In the genomic region with DNA sequence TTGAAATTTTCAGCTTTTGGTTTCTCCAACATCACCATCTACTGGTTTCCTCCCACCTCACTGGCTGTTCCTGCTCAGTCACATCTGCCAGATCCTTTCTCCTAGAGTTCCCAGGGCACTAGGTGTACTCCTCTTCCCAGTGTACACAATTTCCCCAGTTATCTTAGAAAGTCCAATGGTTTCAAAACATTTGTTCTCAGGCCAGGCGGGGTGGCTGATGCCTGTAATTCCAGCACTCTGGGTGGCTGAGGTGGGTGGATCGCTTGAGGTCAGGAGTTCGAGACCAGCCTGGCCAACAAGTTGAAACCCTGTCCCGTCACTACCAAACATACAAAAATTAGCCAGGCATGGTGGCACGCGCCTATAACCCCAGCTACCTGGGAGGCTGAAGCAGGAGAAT, we compare ENCODE assay signal across 17 cellular contexts.
"Had no signal": no experiment of that assay in that cellular context is flagged by ENCODE, and none has a peak within 500 bp of the region (broad histone marks: within the 10 kb centered on the region; RNA-seq: fewer than 3 reads in every experiment).

No MANE protein-coding gene starts in this region.

- DNase-seq: activated CD4-positive, alpha-beta T cell treated with anti-CD3 and anti-CD28 coated beads, Interleukin-2, amount 50 U/mL, for 1 hour; activated T-cell treated with anti-CD3 and anti-CD28 coated beads, Interleukin-2, amount 50 U/mL, for 1 hour; adrenal gland; cerebellar nuclear complex; endodermal cell; gastrocnemius medialis; mammary epithelial cell; mucosa of descending colon; naive thymus-derived CD4-positive, alpha-beta T cell; stimulated activated CD4-positive, alpha-beta T cell treated with anti-CD3 and anti-CD28 coated beads, Interleukin-2, amount 100 ng/mL, for 48 hours; T-helper 9 cell; transverse colon had no signal

- H3K4me3 ChIP-seq: adrenal gland, gastrocnemius medialis, mucosa of descending colon, transverse colon, vagina had no signal

- H3K27ac Mint-ChIP-seq: activated naive CD4-positive, alpha-beta T cell treated with anti-CD3 and anti-CD28 coated beads, Interleukin-2, amount 50 U/mL, for 24 hours; endodermal cell; stimulated activated memory B cell treated with anti-CD40 and anti-IgM and Interleukin-4, amounts not matched to agents 10 μg/mL and 1 μg/mL and 100 μg/mL, for 72 hours had no signal

- ATAC-seq: gastrocnemius medialis; mucosa of descending colon; naive thymus-derived CD4-positive, alpha-beta T cell; stimulated activated memory B cell treated with anti-CD40 and anti-IgM and Interleukin-4, amounts not matched to agents 10 μg/mL and 1 μg/mL and 100 μg/mL, for 72 hours had no signal

- H3K36me3 ChIP-seq: adrenal gland, gastrocnemius medialis, transverse colon, vagina had no signal

- H3K27me3 Mint-ChIP-seq: activated naive CD4-positive, alpha-beta T cell treated with anti-CD3 and anti-CD28 coated beads, Interleukin-2, amount 50 U/mL, for 24 hours; brain; naive thymus-derived CD4-positive, alpha-beta T cell; stimulated activated memory B cell treated with anti-CD40 and anti-IgM and Interleukin-4, amounts not matched to agents 10 μg/mL and 1 μg/mL and 100 μg/mL, for 72 hours had no signal

- H3K4me3 Mint-ChIP-seq: activated naive CD4-positive, alpha-beta T cell treated with anti-CD3 and anti-CD28 coated beads, Interleukin-2, amount 50 U/mL, for 24 hours; brain; endodermal cell; naive thymus-derived CD4-positive, alpha-beta T cell; stimulated activated memory B cell treated with anti-CD40 and anti-IgM and Interleukin-4, amounts not matched to agents 10 μg/mL and 1 μg/mL and 100 μg/mL, for 72 hours had no signal

- H3K27ac ChIP-seq: adrenal gland, gastrocnemius medialis, transverse colon, vagina had no signal

- H3K9me3 Mint-ChIP-seq: activated naive CD4-positive, alpha-beta T cell treated with anti-CD3 and anti-CD28 coated beads, Interleukin-2, amount 50 U/mL, for 24 hours; activated T-helper 2 cell treated with anti-CD3 and anti-CD28 coated beads, Interferon-gamma antibody, Interleukin-2, Interleukin-4, amounts not matched to agents 10 μg/mL and 5 μg/mL and 100 μg/mL, durations not matched to agents 14 hours and 24 hours and 36 hours; brain; endodermal cell; naive thymus-derived CD4-positive, alpha-beta T cell; stimulated activated memory B cell treated with anti-CD40 and anti-IgM and Interleukin-4, amounts not matched to agents 10 μg/mL and 1 μg/mL and 100 μg/mL, for 72 hours had no signal

- H3K9me3 ChIP-seq: adrenal gland, gastrocnemius medialis, mucosa of descending colon, transverse colon, vagina had no signal
